Comparison of ENCODE assay signal across 21 cellular contexts in genomic region chr6:92124126-92124525, GRCh38.
DNase-seq lines count a peak whose midpoint lies in the region; ATAC-seq and TF ChIP-seq lines count a peak whose summit lies in the region.
"Had no signal": no experiment of that assay in that cellular context is flagged by ENCODE, and none has a peak within 500 bp of the region (broad histone marks: within the 10 kb centered on the region; RNA-seq: fewer than 3 reads in every experiment).

No MANE protein-coding gene starts in this region.

- no peak overlapping the region for H3K4me3 ChIP-seq in epithelial cell of esophagus (ENCODE audit: low read length)
- H3K4me3 ChIP-seq in testis: no peak overlapping the region
- H3K4me3 ChIP-seq: gastrocnemius medialis, ovary, Peyer's patch had no signal

- peak; percentile 54 for DNase-seq in HS-5 (ENCODE audit: low read depth)
- DNase-seq in RWPE1 (ENCODE audit: low spot score): peak; percentile 55
- DNase-seq in epithelial cell of esophagus (ENCODE audit: low read depth): peak; percentile 80
- DNase-seq in osteocyte (ENCODE audit: extremely low spot score, unreplicated experiment): no peak
- DNase-seq in NCI-H345 (lab: John Stamatoyannopoulos, UW): no peak
- DNase-seq in NCI-H774 (lab: John Stamatoyannopoulos, UW): no peak
- DNase-seq in testis: no peak
- DNase-seq: activated CD4-positive, alpha-beta T cell treated with anti-CD3 and anti-CD28 coated beads, Interleukin-2, amount 50 U/mL, for 1 hour; amniotic stem cell; BE2C; DMS53; effector memory CD4-positive, alpha-beta T cell; gastrocnemius medialis; GOT3; NCI-H1417; NCI-H226; ovary; Peyer's patch; stimulated activated CD4-positive, alpha-beta T cell treated with anti-CD3 and anti-CD28 coated beads, Interleukin-12 subunit alpha, Interleukin-12 subunit beta, amount 100 ng/mL, for 4 hours had no signal

- no peaks in the 10 kb centered on the region for H3K27me3 ChIP-seq in testis
- H3K27me3 ChIP-seq: BE2C, gastrocnemius medialis, ovary, Peyer's patch had no signal

- H3K27me3 Mint-ChIP-seq in osteocyte (ENCODE audit: unreplicated experiment): no peaks in the 10 kb centered on the region
- H3K27me3 Mint-ChIP-seq in activated T-helper 17 cell treated with anti-CD3 and anti-CD28 coated beads, Interleukin-2, amount 50 U/mL, for 72 hours: no peaks in the 10 kb centered on the region

- H3K4me3 Mint-ChIP-seq in osteocyte (ENCODE audit: unreplicated experiment): peak overlapping the region; percentile 20
- no peak overlapping the region for H3K4me3 Mint-ChIP-seq in activated T-helper 17 cell treated with anti-CD3 and anti-CD28 coated beads, Interleukin-2, amount 50 U/mL, for 72 hours
- H3K4me3 Mint-ChIP-seq: T-helper 1 cell treated with Interleukin-12 subunit alpha and Interleukin-12 subunit beta and Interleukin-4 antibody, amounts not matched to agents 30 μg/mL and 1 μg/mL, for 36 hours had no signal

- no peak for TF ChIP-seq POLR2A in testis (IDR thresholded peaks at IDR 0.05)

- TF ChIP-seq CTCF in RWPE1 (conservative IDR thresholded peaks at IDR 0.05; ENCODE audit: low read depth) (no peak), epithelial cell of esophagus (IDR thresholded peaks at IDR 0.05; ENCODE audit: insufficient read depth, low read depth, low read length, missing control alignments) (no peak), osteocyte (IDR thresholded peaks at IDR 0.05) (no peak), testis (IDR thresholded peaks at IDR 0.05) (no peak)

- H3K36me3 Mint-ChIP-seq in osteocyte (ENCODE audit: unreplicated experiment): no peaks in the 10 kb centered on the region
- H3K36me3 Mint-ChIP-seq in activated T-helper 17 cell treated with anti-CD3 and anti-CD28 coated beads, Interleukin-2, amount 50 U/mL, for 72 hours (ENCODE audit: low read depth): no peaks in the 10 kb centered on the region

- no peaks in the 10 kb centered on the region for H3K4me1 ChIP-seq in testis
- H3K4me1 ChIP-seq: gastrocnemius medialis, Peyer's patch had no signal

- peak overlapping the region; percentile 74 for H3K27ac ChIP-seq in RWPE1
- no peak overlapping the region for H3K27ac ChIP-seq in testis
- H3K27ac ChIP-seq: gastrocnemius medialis, ovary, Peyer's patch had no signal

- CTCF ChIA-PET in RWPE1 (lab: Yijun Ruan, JAX): interaction anchor here (0.6 kb wide), 2 partner anchors 183 to 898 kb away, joined by 4 to 5 read pairs; no protein-coding TSS in a partner anchor

- WGBS in testis, 2 donors: 61 to 71% methylated on average over 8 of the region's 8 CpGs

- H3K9me3 Mint-ChIP-seq in osteocyte (ENCODE audit: unreplicated experiment): no peaks in the 10 kb centered on the region
- H3K9me3 Mint-ChIP-seq in activated T-helper 17 cell treated with anti-CD3 and anti-CD28 coated beads, Interleukin-2, amount 50 U/mL, for 72 hours: peaks cover 20% of the 10 kb centered on the region
- H3K9me3 Mint-ChIP-seq: T-helper 1 cell treated with Interleukin-12 subunit alpha and Interleukin-12 subunit beta and Interleukin-4 antibody, amounts not matched to agents 30 μg/mL and 1 μg/mL, for 36 hours had no signal

- POLR2A ChIA-PET in RWPE1 (lab: Yijun Ruan, JAX; ENCODE audit: low non-redundant PET): no interaction called here

- no peaks in the 10 kb centered on the region for H3K9me3 ChIP-seq in testis
- H3K9me3 ChIP-seq: BE2C, gastrocnemius medialis, ovary, Peyer's patch had no signal

- intact Hi-C loops in testis (cut with DNase I; ENCODE audit: low total_unique reads): no loop called here

- peak overlapping the region; percentile 31 for H3K27ac Mint-ChIP-seq in osteocyte (ENCODE audit: unreplicated experiment)
- no peak overlapping the region for H3K27ac Mint-ChIP-seq in activated T-helper 17 cell treated with anti-CD3 and anti-CD28 coated beads, Interleukin-2, amount 50 U/mL, for 72 hours
- H3K27ac Mint-ChIP-seq: T-helper 1 cell treated with Interleukin-12 subunit alpha and Interleukin-12 subunit beta and Interleukin-4 antibody, amounts not matched to agents 30 μg/mL and 1 μg/mL, for 36 hours had no signal

- H3K4me1 Mint-ChIP-seq in osteocyte (ENCODE audit: unreplicated experiment): peaks cover 12% of the 10 kb centered on the region
- no peaks in the 10 kb centered on the region for H3K4me1 Mint-ChIP-seq in activated T-helper 17 cell treated with anti-CD3 and anti-CD28 coated beads, Interleukin-2, amount 50 U/mL, for 72 hours

- no peak for ATAC-seq in activated T-helper 17 cell treated with anti-CD3 and anti-CD28 coated beads, Interleukin-2, amount 50 U/mL, for 72 hours (replicated peaks)
- ATAC-seq: gastrocnemius medialis had no signal

- no peaks in the 10 kb centered on the region for H3K36me3 ChIP-seq in testis (ENCODE audit: low read depth, missing control alignments)
- H3K36me3 ChIP-seq: BE2C, gastrocnemius medialis, ovary, Peyer's patch had no signal

Comparison
In these comparisons a context has a peak if more than half of its experiments do, and no peak if none do; other contexts are left out.
1. DNase-seq: peak in HS-5 (single experiment), RWPE1 (single experiment) and epithelial cell of esophagus (single experiment); none in osteocyte (single experiment), NCI-H345 (single experiment), NCI-H774 (single experiment) and testis (single experiment).